1 cellular context compared by ENCODE assay signal in genomic region chr14:88128811-88129210, GRCh38.
TF ChIP-seq lines count a peak whose summit lies in the region.

No MANE protein-coding gene starts in this region.

TF ChIP-seq in SK-N-SH, 30 proteins besides CTCF, POLR2A, EP300 and RAD21 (continued from another document):
- TF ChIP-seq MAX (IDR thresholded peaks at IDR 0.05; ENCODE audit: low read depth), result no peak
- TF ChIP-seq YY1 (IDR thresholded peaks at IDR 0.05; ENCODE audit: low read depth), result no peak
- no peak for TF ChIP-seq FOSL2 (IDR thresholded peaks at IDR 0.05; ENCODE audit: borderline replicate concordance, low read depth)
- TF ChIP-seq ZBTB33 (IDR thresholded peaks at IDR 0.05; ENCODE audit: borderline replicate concordance, low read depth), result no peak
- no peak for TF ChIP-seq IRF3 (IDR thresholded peaks at IDR 0.05; ENCODE audit: low read depth, low read length)
TF ChIP-seq in SK-N-SH: peak in this region for 0.
